Comparison of ENCODE assay signal across 17 cellular contexts in the genomic region with DNA sequence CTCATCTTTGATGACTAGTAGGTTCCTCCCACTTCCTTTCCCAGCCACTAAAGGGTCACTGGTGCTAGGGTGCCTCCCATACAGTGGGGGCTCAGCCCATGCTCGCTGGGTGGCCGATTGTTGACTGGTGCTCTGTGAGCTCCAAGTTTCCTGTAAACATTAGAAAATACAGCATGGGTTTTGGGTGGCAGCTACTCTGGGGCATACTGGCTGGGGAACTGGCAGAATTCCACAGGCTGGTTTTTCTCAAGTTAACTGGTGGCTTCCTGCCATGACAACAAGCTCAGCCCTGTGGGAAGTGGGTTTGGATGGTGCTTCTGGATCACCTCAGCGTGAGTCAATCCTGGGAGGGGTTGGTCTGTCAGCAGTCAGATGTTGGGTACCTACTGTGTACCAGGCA. TPM values are rescaled to one million over a fixed set of nuclear protein-coding genes. Genes with fewer than 3 reads are reported as not detected.
DNase-seq lines count a peak whose midpoint lies in the region; ATAC-seq and TF ChIP-seq lines count a peak whose summit lies in the region.
"Had no signal": no experiment of that assay in that cellular context is flagged by ENCODE, and none has a peak within 500 bp of the region (broad histone marks: within the 10 kb centered on the region; RNA-seq: fewer than 3 reads in every experiment).

No MANE protein-coding gene starts in this region.

- no peaks in the 10 kb centered on the region for H3K4me1 Mint-ChIP-seq in activated CD8-positive, alpha-beta memory T cell treated with anti-CD3 and anti-CD28 coated beads, Interleukin-2, amount 10 ng/mL, durations not matched to agents 7 days and 5 days
- H3K4me1 Mint-ChIP-seq in Caco-2 (ENCODE audit: low read depth, unreplicated experiment) = no peaks in the 10 kb centered on the region
- H3K4me1 Mint-ChIP-seq: nephron had no signal

- ATAC-seq in Right ventricle myocardium superior (ENCODE audit: poor library complexity) (no peak), GM18873 (IDR thresholded peaks at IDR 0.05; ENCODE audit: low FRiP score, unreplicated experiment) (no peak)
- no peak for ATAC-seq in activated CD8-positive, alpha-beta memory T cell treated with anti-CD3 and anti-CD28 coated beads, Interleukin-2, amount 10 ng/mL, durations not matched to agents 7 days and 5 days

- H3K36me3 ChIP-seq in left ventricle myocardium inferior (no peaks in the 10 kb centered on the region), mammary epithelial cell (ENCODE audit: insufficient read depth, low read length) (no peaks in the 10 kb centered on the region), Caco-2 (ENCODE audit: control insufficient read depth, insufficient read depth, low read length) (no peaks in the 10 kb centered on the region)
- H3K36me3 ChIP-seq: lower lobe of right lung had no signal

- no peaks in the 10 kb centered on the region for H3K9me3 Mint-ChIP-seq in activated CD8-positive, alpha-beta memory T cell treated with anti-CD3 and anti-CD28 coated beads, Interleukin-2, amount 10 ng/mL, durations not matched to agents 7 days and 5 days (ENCODE audit: low read depth)
- no peaks in the 10 kb centered on the region for H3K9me3 Mint-ChIP-seq in Caco-2 (ENCODE audit: unreplicated experiment)
- H3K9me3 Mint-ChIP-seq: T-helper 1 cell treated with Interleukin-12 subunit alpha and Interleukin-12 subunit beta and Interleukin-4 antibody, amounts not matched to agents 30 μg/mL and 1 μg/mL, for 36 hours had no signal

- no peaks in the 10 kb centered on the region for H3K27me3 Mint-ChIP-seq in activated CD8-positive, alpha-beta memory T cell treated with anti-CD3 and anti-CD28 coated beads, Interleukin-2, amount 10 ng/mL, durations not matched to agents 7 days and 5 days
- H3K27me3 Mint-ChIP-seq in Caco-2 (ENCODE audit: insufficient read depth, unreplicated experiment) = peaks cover 23% of the 10 kb centered on the region

- H4K20me1 ChIP-seq in mammary epithelial cell (ENCODE audit: insufficient read depth, low read length) = no peaks in the 10 kb centered on the region

- peaks cover 26% of the 10 kb centered on the region for H3K4me1 ChIP-seq in left ventricle myocardium inferior
- H3K4me1 ChIP-seq in mammary epithelial cell (ENCODE audit: insufficient read depth, low read length) = peaks cover 16% of the 10 kb centered on the region
- H3K4me1 ChIP-seq in Caco-2 = no peaks in the 10 kb centered on the region

- DNase-seq in left ventricle myocardium inferior (no peak), Right ventricle myocardium superior (no peak), mammary epithelial cell (peak; percentile 87), kidney tubule cell (ENCODE audit: low spot score) (peak; percentile 27), SKM-1 (lab: John Stamatoyannopoulos, UW; ENCODE audit: unreplicated experiment) (no peak), Caco-2 (no peak)
- no peak for DNase-seq in activated CD8-positive, alpha-beta memory T cell treated with anti-CD3 and anti-CD28 coated beads, Interleukin-2, amount 10 ng/mL, durations not matched to agents 7 days and 5 days
- DNase-seq: activated CD4-positive, alpha-beta T cell treated with anti-CD3 and anti-CD28 coated beads for 48 hours; anterior cingulate cortex; DMS153; lower lobe of right lung had no signal

- H3K9me3 ChIP-seq in left ventricle myocardium inferior (replicated peaks) (no peaks in the 10 kb centered on the region), mammary epithelial cell (replicated peaks; ENCODE audit: insufficient read depth, low read length) (no peaks in the 10 kb centered on the region), Caco-2 (no peaks in the 10 kb centered on the region)
- H3K9me3 ChIP-seq: lower lobe of right lung had no signal

- peaks cover 15% of the 10 kb centered on the region for H3K27me3 ChIP-seq in left ventricle myocardium inferior (ENCODE audit: low read depth)
- no peaks in the 10 kb centered on the region for H3K27me3 ChIP-seq in mammary epithelial cell (ENCODE audit: insufficient read depth, low read length)
- H3K27me3 ChIP-seq in Caco-2 (replicated peaks; ENCODE audit: control insufficient read depth, insufficient read depth, low read length) = peaks cover 1% of the 10 kb centered on the region; the same call in 1 of the 2 replicates

- dilution Hi-C loops in mammary epithelial cell (cut with HindIII; ENCODE audit: low sequenced_read_pairs) = no loop called here

- H3K4me3 ChIP-seq in left ventricle myocardium inferior (no peak overlapping the region), mammary epithelial cell (replicated peaks in 1 of 3; ENCODE audit: insufficient read depth in 1 of 3, low read depth in 2 of 3, low read length in 3 of 3) (no peak overlapping the region), Caco-2 (ENCODE audit: low read depth, low read length) (no peak overlapping the region)
- H3K4me3 ChIP-seq: lower lobe of right lung had no signal

- peak overlapping the region; percentile 52 for H2AFZ ChIP-seq in mammary epithelial cell (ENCODE audit: low read depth, low read length)

- CTCF ChIA-PET in mammary epithelial cell (lab: Charles Lee; ENCODE audit: low non-redundant PET) (interaction anchor here (0.6 to 0.7 kb wide), 4 partner anchors 16 to 753 kb away, joined by 3 read pairs; no protein-coding TSS in a partner anchor), Caco-2 (lab: Charles Lee) (interaction anchor here (1.0 to 3.6 kb wide), 2 partner anchors 16 to 44 kb away, joined by 5 to 26 read pairs; no protein-coding TSS in a partner anchor)
- CTCF ChIA-PET in activated CD8-positive, alpha-beta memory T cell treated with anti-CD3 and anti-CD28 coated beads, Interleukin-2, amount 10 ng/mL, durations not matched to agents 7 days and 5 days (lab: Charles Lee) = interaction anchor here (4.0 to 4.6 kb wide), 2 partner anchors 16 to 254 kb away, joined by 25 to 53 read pairs; no protein-coding TSS in a partner anchor

- 0% methylated on average over 3 of the region's 3 CpGs for WGBS in mammary epithelial cell (ENCODE audit: low coverage, missing lambda C conversion rate)

- BruUV-seq in mammary epithelial cell (replicated peaks; lab: Mats Ljungman, UMichigan) (no TSS peak), Caco-2 (replicated peaks; lab: Mats Ljungman, UMichigan) (no TSS peak)

- TF ChIP-seq CTCF in left ventricle myocardium inferior (IDR thresholded peaks at IDR 0.05; ENCODE audit: borderline replicate concordance) (no peak), mammary epithelial cell (conservative IDR thresholded peaks at IDR 0.05 in 1 of 2, IDR thresholded peaks at IDR 0.05 in 1 of 2; ENCODE audit: extremely low read depth in 1 of 2, insufficient read depth in 1 of 2, low read depth in 1 of 2, low read length in 2 of 2) (no peak), Caco-2 (IDR thresholded peaks at IDR 0.05; ENCODE audit: insufficient read depth in 1 of 2, low read depth in 1 of 2, low read length in 1 of 2, severe bottlenecking in 1 of 2, unreplicated experiment in 1 of 2) (no peak)

- H3K9ac ChIP-seq in mammary epithelial cell (ENCODE audit: insufficient read depth, low read length) = no peak overlapping the region

- H3K27ac ChIP-seq in left ventricle myocardium inferior (replicated peaks) (peak overlapping the region; percentile 57), mammary epithelial cell (ENCODE audit: insufficient read depth, low read depth, low read length) (no peak overlapping the region)
- H3K27ac ChIP-seq: lower lobe of right lung had no signal

- H3K79me2 ChIP-seq in mammary epithelial cell (ENCODE audit: insufficient read depth, low read length) = no peaks in the 10 kb centered on the region

- peak overlapping the region; percentile 13 for H3K4me2 ChIP-seq in mammary epithelial cell (ENCODE audit: insufficient read depth, low read depth, low read length)

- no peak overlapping the region for H3K4me3 Mint-ChIP-seq in activated CD8-positive, alpha-beta memory T cell treated with anti-CD3 and anti-CD28 coated beads, Interleukin-2, amount 10 ng/mL, durations not matched to agents 7 days and 5 days
- H3K4me3 Mint-ChIP-seq in Caco-2 (ENCODE audit: unreplicated experiment) = no peak overlapping the region
- H3K4me3 Mint-ChIP-seq: nephron; T-helper 1 cell treated with Interleukin-12 subunit alpha and Interleukin-12 subunit beta and Interleukin-4 antibody, amounts not matched to agents 30 μg/mL and 1 μg/mL, for 36 hours had no signal

- H3K27ac Mint-ChIP-seq in activated CD8-positive, alpha-beta memory T cell treated with anti-CD3 and anti-CD28 coated beads, Interleukin-2, amount 10 ng/mL, durations not matched to agents 7 days and 5 days = no peak overlapping the region
- H3K27ac Mint-ChIP-seq in Caco-2 (ENCODE audit: unreplicated experiment) = no peak overlapping the region
- H3K27ac Mint-ChIP-seq: nephron; T-helper 1 cell treated with Interleukin-12 subunit alpha and Interleukin-12 subunit beta and Interleukin-4 antibody, amounts not matched to agents 30 μg/mL and 1 μg/mL, for 36 hours had no signal

- in situ Hi-C loops in mammary epithelial cell (cut with MboI; ENCODE audit: low sequenced_read_pairs in 2 of 2) = loop anchor here (5.0 to 10.0 kb wide), 4 partner anchors 48 to 308 kb away; no protein-coding TSS in a partner anchor

- H3K36me3 Mint-ChIP-seq in activated CD8-positive, alpha-beta memory T cell treated with anti-CD3 and anti-CD28 coated beads, Interleukin-2, amount 10 ng/mL, durations not matched to agents 7 days and 5 days = no peaks in the 10 kb centered on the region
- H3K36me3 Mint-ChIP-seq in Caco-2 (ENCODE audit: insufficient read depth, unreplicated experiment) = no peaks in the 10 kb centered on the region

- intact Hi-C loops in left ventricle myocardium inferior (cut with micrococcal nuclease) (loop anchor here (5.0 kb wide), 1 partner anchor 250 kb away; no protein-coding TSS in a partner anchor), Right ventricle myocardium superior (cut with DNase I) (loop anchor here (5.0 to 10.0 kb wide), 2 partner anchors 255 to 388 kb away; no protein-coding TSS in a partner anchor), mammary epithelial cell (cut with micrococcal nuclease) (loop anchor here (5.0 kb wide), 1 partner anchor 390 kb away; no protein-coding TSS in a partner anchor), Caco-2 (cut with micrococcal nuclease; ENCODE audit: unreplicated experiment) (loop anchor here (5.0 kb wide), 2 partner anchors 235 to 390 kb away; no protein-coding TSS in a partner anchor)

- POLR2A ChIA-PET in Caco-2 (lab: Charles Lee) = no interaction called here

RNA-seq across cellular contexts. Expression of a gene that starts 28.7 kb away (rescaled TPM):
- not detected for total RNA-seq in left ventricle myocardium inferior
- total RNA-seq in Right ventricle myocardium superior = not detected
- total RNA-seq in mammary epithelial cell = not detected
- polyA plus RNA-seq in mammary epithelial cell = not detected
- not detected for polyA minus RNA-seq in mammary epithelial cell
- not detected for total RNA-seq in activated CD8-positive, alpha-beta memory T cell treated with anti-CD3 and anti-CD28 coated beads, Interleukin-2, amount 10 ng/mL, durations not matched to agents 7 days and 5 days
- total RNA-seq in Caco-2 (2022) = not detected in 2 replicates
- total RNA-seq: HT-29, lower lobe of right lung, skeletal muscle tissue had no signal
- polyA plus RNA-seq: AG04450 had no signal

Comparison
In these comparisons a context has a peak if more than half of its experiments do, and no peak if none do; other contexts are left out.
1. DNase-seq: peak in mammary epithelial cell (single experiment) and kidney tubule cell (single experiment); none in left ventricle myocardium inferior (single experiment), Right ventricle myocardium superior (single experiment), activated CD8-positive, alpha-beta memory T cell treated with anti-CD3 and anti-CD28 coated beads, Interleukin-2, amount 10 ng/mL, durations not matched to agents 7 days and 5 days (single experiment), SKM-1 (single experiment) and Caco-2 (0 of 2).